8 cellular contexts compared by ENCODE assay signal in the genomic region with DNA sequence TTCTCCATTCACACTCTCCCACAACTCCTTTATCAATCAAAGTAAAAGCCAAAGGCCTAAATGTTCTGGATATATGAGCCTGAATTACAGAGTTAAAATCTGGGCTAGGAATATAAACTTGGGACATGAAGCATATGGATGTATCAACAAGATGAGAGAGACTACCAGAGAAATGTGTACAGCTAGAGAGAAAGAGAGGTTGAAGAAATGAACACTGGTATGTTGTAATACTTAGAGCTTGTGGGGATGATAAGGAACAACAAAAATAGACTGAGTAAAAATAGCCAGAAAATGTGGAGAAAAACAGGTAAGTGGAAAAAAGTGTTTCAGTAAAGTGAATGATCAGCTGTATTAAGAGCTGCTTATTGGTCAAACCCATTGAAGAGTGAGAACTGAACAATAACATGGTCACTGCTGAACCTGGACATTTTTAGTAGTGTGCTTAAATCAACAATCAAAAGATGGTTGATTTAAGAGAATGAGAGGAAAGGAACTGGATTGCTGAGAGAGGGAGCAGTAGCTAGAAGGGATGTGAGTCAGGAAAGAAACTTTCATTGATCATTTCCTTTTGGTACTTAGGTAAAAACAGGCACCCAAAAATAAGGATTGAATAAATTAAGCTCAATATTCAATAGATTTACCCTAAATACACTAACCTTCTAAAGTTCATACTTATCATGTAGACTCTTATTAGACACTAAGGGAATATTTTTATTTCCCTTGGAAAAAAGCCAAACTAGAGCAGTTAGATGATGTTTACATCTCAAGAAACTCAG.
A peak's percentile ranks its signal among the peaks of the same experiment; 100 is the strongest.
DNase-seq lines count a peak whose midpoint lies in the region; ATAC-seq and TF ChIP-seq lines count a peak whose summit lies in the region.
"Not testable (repeated sequence)": the region's sequence is repeated elsewhere in the genome, so short reads cannot be mapped to it uniquely, and the experiment has no call there.

No MANE protein-coding gene starts in this region.

- H3K9me3 ChIP-seq in SJSA1 (replicated peaks); aorta (ENCODE audit: control insufficient read depth, low read length): not testable (repeated sequence)

- H3K27me3 ChIP-seq in SJSA1 (replicated peaks); brain microvascular endothelial cell (replicated peaks); foreskin keratinocyte; aorta (ENCODE audit: control insufficient read depth in 1 of 2, insufficient read depth in 2 of 2, low read length in 1 of 2): not testable (repeated sequence)

- H3K4me3 ChIP-seq in SJSA1; brain microvascular endothelial cell (ENCODE audit: low read depth, low read length); epithelial cell of esophagus (ENCODE audit: low read length); aorta (ENCODE audit: low read length in 2 of 2): not testable (repeated sequence)

- in situ Hi-C loops in brain microvascular endothelial cell (cut with HindIII; ENCODE audit: low pct_ligation_motif_present, low sequenced_read_pairs) = not testable (repeated sequence)

- DNase-seq in HCEC 1CT (peak; percentile 38), SJSA1 (ENCODE audit: low read depth in 1 of 2, low spot score in 2 of 2) (peak in 1 of 2 experiments; percentile 24), brain microvascular endothelial cell (peak; percentile 11), epithelial cell of esophagus (ENCODE audit: low read depth) (peak; percentile 40), foreskin keratinocyte (peak; percentile 32 to 61), kidney glomerular epithelial cell (lab: John Stamatoyannopoulos, UW) (peak; percentile 22), pulmonary artery endothelial cell (ENCODE audit: low read depth, low spot score) (peak; percentile 78)
- DNase-seq in aorta = not testable (repeated sequence)

- H3K27ac ChIP-seq in SJSA1 (peak overlapping the region; percentile 77), brain microvascular endothelial cell (peak overlapping the region; percentile 99), foreskin keratinocyte (peak overlapping the region; percentile 95), aorta (ENCODE audit: low read depth in 1 of 2, low read length in 2 of 2) (peak overlapping the region in 1 of 2 donors; percentile 57)

- TF ChIP-seq CTCF in brain microvascular endothelial cell (IDR thresholded peaks at IDR 0.05; ENCODE audit: low read depth, low read length, missing control alignments); epithelial cell of esophagus (IDR thresholded peaks at IDR 0.05; ENCODE audit: insufficient read depth, low read depth, low read length, missing control alignments); foreskin keratinocyte (conservative IDR thresholded peaks at IDR 0.05): not testable (repeated sequence)

- H3K4me1 ChIP-seq in SJSA1 (replicated peaks) = peaks cover 15% of the 10 kb centered on the region
- peaks cover 14% of the 10 kb centered on the region for H3K4me1 ChIP-seq in foreskin keratinocyte
- H3K4me1 ChIP-seq in aorta (ENCODE audit: control insufficient read depth in 1 of 2, insufficient read depth in 2 of 2, low read length in 2 of 2) = not testable (repeated sequence)

- H3K36me3 ChIP-seq in SJSA1; brain microvascular endothelial cell (replicated peaks); aorta (ENCODE audit: control insufficient read depth in 1 of 2, insufficient read depth in 2 of 2, low read length in 1 of 2): not testable (repeated sequence)

- ATAC-seq in foreskin keratinocyte (peak; percentile 49), aorta (ENCODE audit: low FRiP score) (peak; percentile 46)

- intact Hi-C loops in aorta (cut with DNase I) = loop anchor here in 1 of 2 donors (5.0 kb wide), 2 partner anchors 117 to 198 kb away; no protein-coding TSS in a partner anchor
